ENCODE assay signal across 8 cellular contexts in genomic region chr13:52449323-52450011, GRCh38. TPM values are rescaled to one million over a fixed set of nuclear protein-coding genes. Genes with fewer than 3 reads are reported as not detected.
DNase-seq lines count a peak whose midpoint lies in the region; TF ChIP-seq lines count a peak whose summit lies in the region.

No MANE protein-coding gene starts in this region.

- H3K9me3 Mint-ChIP-seq in mesothelial cell of epicardium = no peaks in the 10 kb centered on the region

- 0 out of 2 replicates have a peak overlapping the region, but pooled peaks have one; percentile 89 for H2AFZ ChIP-seq in Karpas-422 (ENCODE audit: low read length)

- no peaks in the 10 kb centered on the region for H3K9me2 ChIP-seq in Karpas-422 (replicated peaks; ENCODE audit: insufficient read depth, low read length)

- peaks cover 6% of the 10 kb centered on the region; the same call in 1 of the 2 replicates for H4K20me1 ChIP-seq in Karpas-422 (ENCODE audit: insufficient read depth, low read depth, low read length)

- peaks cover 32% of the 10 kb centered on the region for H3K4me1 ChIP-seq in Karpas-422 (ENCODE audit: low read length)

- H3K79me2 ChIP-seq in Karpas-422 (ENCODE audit: low read length) = peaks cover 50% of the 10 kb centered on the region

- H3K36me3 ChIP-seq in Karpas-422 (ENCODE audit: insufficient read depth, low read length) = peaks cover 10% of the 10 kb centered on the region; the same call in 1 of the 2 replicates

- peak overlapping the region; percentile 89 for H3K4me2 ChIP-seq in Karpas-422 (ENCODE audit: low read depth, low read length, poor library complexity, severe bottlenecking)

- H3K4me3 ChIP-seq in GM12864 (ENCODE audit: low read depth, low read length) = peak overlapping the region; percentile 80
- peak overlapping the region; percentile 70 for H3K4me3 ChIP-seq in Karpas-422 (ENCODE audit: low read length)

- TF ChIP-seq CTCF in GM12864 (IDR thresholded peaks at IDR 0.05; ENCODE audit: low read depth, low read length, missing control alignments) = no peak
- no peak for TF ChIP-seq CTCF in mesothelial cell of epicardium (IDR thresholded peaks at IDR 0.05; ENCODE audit: unreplicated experiment)

- peak overlapping the region; percentile 96 for H3K9ac ChIP-seq in Karpas-422 (ENCODE audit: low read length)

- no peaks in the 10 kb centered on the region for H3K9me3 ChIP-seq in Karpas-422 (ENCODE audit: low read length)

- H3K27me3 ChIP-seq in Karpas-422 (ENCODE audit: low read length) = no peaks in the 10 kb centered on the region

- H3K27me3 Mint-ChIP-seq in mesothelial cell of epicardium (ENCODE audit: low read depth) = no peaks in the 10 kb centered on the region

- peaks cover 32% of the 10 kb centered on the region for H3K4me1 Mint-ChIP-seq in mesothelial cell of epicardium

- H3K27ac ChIP-seq in Karpas-422 (ENCODE audit: low read length) = peak overlapping the region; percentile 63; the same call in 1 of the 2 replicates
- H3K27ac ChIP-seq in caudate nucleus (ENCODE audit: low read depth, low read length) = peak overlapping the region; percentile 75

- H3K4me3 Mint-ChIP-seq in mesothelial cell of epicardium = peak overlapping the region; percentile 98

- no peaks in the 10 kb centered on the region for H3K36me3 Mint-ChIP-seq in mesothelial cell of epicardium

- H3K27ac Mint-ChIP-seq in mesothelial cell of epicardium = peak overlapping the region; percentile 98

- DNase-seq in GM12864 (ENCODE audit: low read depth) (no peak), Karpas-422 (peak; percentile 44), caudate nucleus (lab: John Stamatoyannopoulos, UW) (no peak), mesothelial cell of epicardium (ENCODE audit: low spot score in 2 of 2, unreplicated experiment in 2 of 2) (no peak), putamen (ENCODE audit: low spot score) (no peak), NCI-H1092 treated with DMSO at 0.1 percent for 48 hours (lab: John Stamatoyannopoulos, UW) (no peak), Kasumi-1 (lab: John Stamatoyannopoulos, UW) (no peak)
- no peak for DNase-seq in stimulated activated CD4-positive, alpha-beta T cell treated with anti-CD3 and anti-CD28 coated beads, Interleukin-4, amount 100 ng/mL, for 4 hours

RNA-seq across cellular contexts. Expression of gene VPS36, which starts 1.0 kb away (rescaled TPM):
- total RNA-seq in Karpas-422 (2014; rRNA removed; shearing (Covaris generic); ENCODE audit: low replicate concordance) = 43.3 and 48.7 TPM in 2 replicates
- 52.8 to 58.9 TPM (median 55.2 TPM) in 3 replicates for total RNA-seq in mesothelial cell of epicardium

RNA-seq across cellular contexts. Expression of gene CKAP2, which starts 5.8 kb away (rescaled TPM):
- 30.7 and 46.2 TPM in 2 replicates for total RNA-seq in Karpas-422 (2014; rRNA removed; shearing (Covaris generic); ENCODE audit: low replicate concordance)
- total RNA-seq in mesothelial cell of epicardium = 40.4 to 45.4 TPM (median 40.4 TPM) in 3 replicates

RNA-seq across cellular contexts. Expression of gene THSD1, which starts 43.5 kb away (rescaled TPM):
- 1.1 and 1.6 TPM in 2 replicates for total RNA-seq in Karpas-422 (2014; rRNA removed; shearing (Covaris generic); ENCODE audit: low replicate concordance)
- 1.3 to 1.6 TPM (median 1.5 TPM) in 3 replicates for total RNA-seq in mesothelial cell of epicardium
